Comparison of ENCODE assay signal across 1 cellular context in genomic region chr16:55515110-55515509, GRCh38.
TF ChIP-seq lines count a peak whose summit lies in the region.

No MANE protein-coding gene starts in this region.

TF ChIP-seq in IMR-90, 13 proteins besides CTCF, POLR2A, EP300 and RAD21 (continued from another document):
- TF ChIP-seq USF2 (IDR thresholded peaks at IDR 0.05; ENCODE audit: low read depth, low read length): no peak
- no peak for TF ChIP-seq BHLHE40 (IDR thresholded peaks at IDR 0.05; ENCODE audit: low read depth, low read length)
- TF ChIP-seq FOS (IDR thresholded peaks at IDR 0.05; ENCODE audit: low read depth, low read length): no peak
- TF ChIP-seq MAFK (IDR thresholded peaks at IDR 0.05; ENCODE audit: low read depth, low read length): no peak
